Comparison of ENCODE assay signal across 8 cellular contexts in genomic region chr9:71285191-71285656, GRCh38.
A peak's percentile ranks its signal among the peaks of the same experiment; 100 is the strongest.
DNase-seq lines count a peak whose midpoint lies in the region; ATAC-seq and TF ChIP-seq lines count a peak whose summit lies in the region.

No MANE protein-coding gene starts in this region.

- CTCF ChIA-PET in activated CD8-positive, alpha-beta memory T cell treated with anti-CD3 and anti-CD28 coated beads, Interleukin-2, amount 10 ng/mL, durations not matched to agents 7 days and 5 days (lab: Charles Lee), result interaction anchor here (1.2 to 2.1 kb wide), 10 partner anchors 10 to 754 kb away, joined by 3 to 8 read pairs (median 6); no protein-coding TSS in a partner anchor

- TF ChIP-seq POLR2A in Peyer's patch (IDR thresholded peaks at IDR 0.05), result no peak

- ATAC-seq in activated CD8-positive, alpha-beta memory T cell treated with anti-CD3 and anti-CD28 coated beads, Interleukin-2, amount 10 ng/mL, durations not matched to agents 7 days and 5 days, result peak; percentile 47

- H3K9me3 Mint-ChIP-seq in activated CD8-positive, alpha-beta memory T cell treated with anti-CD3 and anti-CD28 coated beads, Interleukin-2, amount 10 ng/mL, durations not matched to agents 7 days and 5 days (ENCODE audit: low read depth), result no peaks in the 10 kb centered on the region

- H3K27me3 ChIP-seq in Peyer's patch (no peaks in the 10 kb centered on the region), brain microvascular endothelial cell (replicated peaks) (no peaks in the 10 kb centered on the region)

- no peaks in the 10 kb centered on the region for H3K9me3 ChIP-seq in Peyer's patch

- peak; percentile 45 for DNase-seq in activated CD8-positive, alpha-beta memory T cell treated with anti-CD3 and anti-CD28 coated beads, Interleukin-2, amount 10 ng/mL, durations not matched to agents 7 days and 5 days
- DNase-seq in activated CD8-positive, alpha-beta memory T cell treated with anti-CD3 and anti-CD28 coated beads for 24 hours, result no peak
- DNase-seq in H4 (ENCODE audit: low spot score) (peak; percentile 68), KG1 (lab: John Stamatoyannopoulos, UW) (peak; percentile 18), Peyer's patch (peak in 1 of 3 donors; percentile 54), brain microvascular endothelial cell (peak; percentile 67), iPS-NIHi11 (ENCODE audit: low spot score) (peak; percentile 56)
- peak in 2 of 3 donors; percentile 3 to 48 for DNase-seq in stimulated activated CD4-positive, alpha-beta T cell treated with anti-CD3 and anti-CD28 coated beads, Interleukin-12 subunit alpha, Interleukin-12 subunit beta, amount 100 ng/mL, for 48 hours (ENCODE audit: low read depth in 2 of 3, low spot score in 1 of 3)

- H3K4me3 ChIP-seq in Peyer's patch (no peak overlapping the region), brain microvascular endothelial cell (ENCODE audit: low read depth, low read length) (no peak overlapping the region)

- H3K27ac Mint-ChIP-seq in activated CD8-positive, alpha-beta memory T cell treated with anti-CD3 and anti-CD28 coated beads, Interleukin-2, amount 10 ng/mL, durations not matched to agents 7 days and 5 days, result no peak overlapping the region

- peaks cover 7% of the 10 kb centered on the region for H3K27me3 Mint-ChIP-seq in activated CD8-positive, alpha-beta memory T cell treated with anti-CD3 and anti-CD28 coated beads, Interleukin-2, amount 10 ng/mL, durations not matched to agents 7 days and 5 days

- H3K36me3 Mint-ChIP-seq in activated CD8-positive, alpha-beta memory T cell treated with anti-CD3 and anti-CD28 coated beads, Interleukin-2, amount 10 ng/mL, durations not matched to agents 7 days and 5 days, result no peaks in the 10 kb centered on the region

- TF ChIP-seq CTCF in Peyer's patch (IDR thresholded peaks at IDR 0.05) (peak in 5 of 6 experiments; percentile 40 to 86 (median 76)), brain microvascular endothelial cell (IDR thresholded peaks at IDR 0.05; ENCODE audit: low read depth, low read length, missing control alignments) (peak; percentile 84)

- no peaks in the 10 kb centered on the region for H3K36me3 ChIP-seq in Peyer's patch
- H3K36me3 ChIP-seq in brain microvascular endothelial cell (replicated peaks), result no peaks in the 10 kb centered on the region

- no peak overlapping the region for H3K4me3 Mint-ChIP-seq in activated CD8-positive, alpha-beta memory T cell treated with anti-CD3 and anti-CD28 coated beads, Interleukin-2, amount 10 ng/mL, durations not matched to agents 7 days and 5 days

- no peaks in the 10 kb centered on the region for H3K4me1 ChIP-seq in Peyer's patch

- H3K27ac ChIP-seq in Peyer's patch (no peak overlapping the region), brain microvascular endothelial cell (no peak overlapping the region)

- H3K4me1 Mint-ChIP-seq in activated CD8-positive, alpha-beta memory T cell treated with anti-CD3 and anti-CD28 coated beads, Interleukin-2, amount 10 ng/mL, durations not matched to agents 7 days and 5 days, result no peaks in the 10 kb centered on the region

- in situ Hi-C loops in brain microvascular endothelial cell (cut with HindIII; ENCODE audit: low pct_ligation_motif_present, low sequenced_read_pairs), result no loop called here
